ENCODE assay signal across 18 cellular contexts in genomic region chr2:127165539-127165935, GRCh38. TPM values are rescaled to one million over a fixed set of nuclear protein-coding genes. Genes with fewer than 3 reads are reported as not detected.
A peak's percentile ranks its signal among the peaks of the same experiment; 100 is the strongest.
DNase-seq lines count a peak whose midpoint lies in the region; ATAC-seq, FAIRE-seq and TF ChIP-seq lines count a peak whose summit lies in the region.
"Had no signal": no experiment of that assay in that cellular context is flagged by ENCODE, and none has a peak within 500 bp of the region (broad histone marks: within the 10 kb centered on the region; RNA-seq: fewer than 3 reads in every experiment).

No MANE protein-coding gene starts in this region.

- no peaks in the 10 kb centered on the region for H3K79me2 ChIP-seq in H1 (ENCODE audit: control insufficient read depth in 1 of 2, insufficient read depth in 2 of 2, low read length in 2 of 2)

- TF ChIP-seq CTCF in H1 (IDR thresholded peaks at IDR 0.05; ENCODE audit: control extremely low read depth in 1 of 3, insufficient read depth in 1 of 3, low read depth in 1 of 3, low read length in 3 of 3) (no peak), type B pancreatic cell (conservative IDR thresholded peaks at IDR 0.05) (no peak)

- no peaks in the 10 kb centered on the region for H3K27me3 ChIP-seq in H1 (replicated peaks in 1 of 4; ENCODE audit: control insufficient read depth in 3 of 4, extremely low read depth in 1 of 4, insufficient read depth in 3 of 4, low read length in 3 of 4)

- H3K56ac ChIP-seq in H1 (replicated peaks; ENCODE audit: insufficient read length, low read depth, low read length) = no peak overlapping the region

- H4K5ac ChIP-seq in H1 (ENCODE audit: insufficient read length, low read depth, low read length) = no peak overlapping the region

- DNase-seq in activated CD8-positive, alpha-beta memory T cell treated with anti-CD3 and anti-CD28 coated beads, Interleukin-2, amount 50 U/mL, for 48 hours = peak; percentile 29
- DNase-seq in activated CD8-positive, alpha-beta memory T cell treated with anti-CD3 and anti-CD28 coated beads for 24 hours = no peak
- DNase-seq in NCI-H345 treated with DMSO at 0.1 percent for 48 hours (lab: John Stamatoyannopoulos, UW; ENCODE audit: unreplicated experiment) (peak; percentile 33), H1 (ENCODE audit: low read depth in 1 of 2, low spot score in 2 of 2) (peak in 1 of 2 experiments; percentile 41), type B pancreatic cell (ENCODE audit: extremely low spot score, unreplicated experiment) (peak; percentile 55), NCI-H2171 (lab: John Stamatoyannopoulos, UW) (no peak)
- no peak for DNase-seq in naive thymus-derived CD8-positive, alpha-beta T cell
- DNase-seq in activated naive CD4-positive, alpha-beta T cell treated with anti-CD3 and anti-CD28 coated beads, Interleukin-2, amount 50 U/mL, for 72 hours (ENCODE audit: low spot score in 2 of 2) = no peak
- DNase-seq: activated CD8-positive, alpha-beta T cell treated with anti-CD3 and anti-CD28 coated beads, Interleukin-2, amount 10 ng/mL, durations not matched to agents 7 days and 5 days; activated gamma-delta T cell treated with Interleukin-2 at 50 U/mL for 16 hours; hippocampal formation; NCI-H2029 had no signal

- H3K4me1 ChIP-seq in H1 (replicated peaks in 1 of 4; ENCODE audit: control insufficient read depth in 3 of 4, insufficient read depth in 4 of 4, low read length in 3 of 4) = peaks cover 0 to 5% (median 3%) of the 10 kb centered on the region in 4 experiments; a peak in 4 of 7 replicates

- H2BK20ac ChIP-seq in H1 (ENCODE audit: low read length) = no peak overlapping the region

- 85% methylated on average over 3 of the region's 3 CpGs; no CpG with 5 or more reads in 1 of the 2 experiments for WGBS in H1 (ENCODE audit: extremely low coverage in 1 of 2, insufficient coverage in 1 of 2, insufficient read length in 1 of 2, insufficient replicate concordance in 2 of 2, low coverage in 1 of 2, low lambda C conversion rate in 2 of 2, missing lambda C conversion rate in 1 of 2), 2 experiments

- no peak for TF ChIP-seq RAD21 in H1 (IDR thresholded peaks at IDR 0.05 in 1 of 2, conservative IDR thresholded peaks at IDR 0.05 in 1 of 2; ENCODE audit: low read depth in 2 of 2, low read length in 2 of 2)

- H2BK5ac ChIP-seq in H1 (ENCODE audit: low read depth, low read length) = no peak overlapping the region

- no peak for ATAC-seq in naive thymus-derived CD8-positive, alpha-beta T cell
- ATAC-seq in activated naive CD4-positive, alpha-beta T cell treated with anti-CD3 and anti-CD28 coated beads, Interleukin-2, amount 50 U/mL, for 72 hours = no peak
- ATAC-seq: activated CD8-positive, alpha-beta T cell treated with anti-CD3 and anti-CD28 coated beads, Interleukin-2, amount 10 ng/mL, durations not matched to agents 7 days and 5 days; CD8-positive, alpha-beta T cell; SK-N-SH treated with all-trans-retinoic acid at 6 μM for 48 hours had no signal

- no peaks in the 10 kb centered on the region for H3K27me3 Mint-ChIP-seq in type B pancreatic cell
- H3K27me3 Mint-ChIP-seq in naive thymus-derived CD8-positive, alpha-beta T cell = no peaks in the 10 kb centered on the region

- CTCF ChIA-PET in H1 (lab: Charles Lee; ENCODE audit: partially characterized antibody) = interaction anchor here (0.7 to 3.1 kb wide), 7 partner anchors 7 to 98 kb away, joined by 3 to 11 read pairs (median 3); no protein-coding TSS in a partner anchor

- H4K91ac ChIP-seq in H1 (replicated peaks; ENCODE audit: insufficient read length, low read length) = no peak overlapping the region

- no peak overlapping the region for H4K8ac ChIP-seq in H1 (ENCODE audit: extremely low read depth, insufficient read depth, low read length)

- no peaks in the 10 kb centered on the region for H3K36me3 Mint-ChIP-seq in type B pancreatic cell
- no peaks in the 10 kb centered on the region for H3K36me3 Mint-ChIP-seq in naive thymus-derived CD8-positive, alpha-beta T cell
- no peaks in the 10 kb centered on the region for H3K36me3 Mint-ChIP-seq in activated naive CD4-positive, alpha-beta T cell treated with anti-CD3 and anti-CD28 coated beads, Interleukin-2, amount 50 U/mL, for 72 hours
- H3K36me3 Mint-ChIP-seq: CD8-positive, alpha-beta T cell had no signal

- no peak overlapping the region for H3K4me3 ChIP-seq in H1 (ENCODE audit: extremely low read depth in 1 of 4, insufficient read depth in 2 of 4, low read depth in 3 of 4, low read length in 4 of 4)

- H3K23me2 ChIP-seq in H1 (ENCODE audit: low read depth, low read length) = no peaks in the 10 kb centered on the region

- H3K23ac ChIP-seq in H1 (ENCODE audit: insufficient read length) = no peak overlapping the region

- H3K4me3 Mint-ChIP-seq in type B pancreatic cell = no peak overlapping the region
- no peak overlapping the region for H3K4me3 Mint-ChIP-seq in naive thymus-derived CD8-positive, alpha-beta T cell
- H3K4me3 Mint-ChIP-seq: activated CD8-positive, alpha-beta T cell treated with anti-CD3 and anti-CD28 coated beads, Interleukin-2, amount 10 ng/mL, durations not matched to agents 7 days and 5 days; CD8-positive, alpha-beta T cell; dendritic cell treated with granulocyte-macrophage colony-stimulating factor and Interleukin-4, amounts not matched to agents 40 ng/mL and 50 ng/mL, for 4 days had no signal

- H3K9ac ChIP-seq in H1 (replicated peaks in 1 of 4; ENCODE audit: extremely low read depth in 1 of 4, low read depth in 3 of 4, low read length in 3 of 4) = no peak overlapping the region

- H2AK5ac ChIP-seq in H1 (ENCODE audit: low read depth, low read length) = no peak overlapping the region

- no peak overlapping the region for H3K4ac ChIP-seq in H1 (replicated peaks; ENCODE audit: insufficient read length, low read depth, low read length)

- H2BK120ac ChIP-seq in H1 (replicated peaks; ENCODE audit: low read depth, low read length) = no peak overlapping the region

- no peak overlapping the region for H2BK15ac ChIP-seq in H1 (ENCODE audit: low read length)

- H3K4me1 Mint-ChIP-seq in type B pancreatic cell (ENCODE audit: unreplicated experiment) = peaks cover 8% of the 10 kb centered on the region
- no peaks in the 10 kb centered on the region for H3K4me1 Mint-ChIP-seq in naive thymus-derived CD8-positive, alpha-beta T cell

- H3K4me2 ChIP-seq in H1 (ENCODE audit: insufficient read depth in 1 of 2, low read depth in 2 of 2, low read length in 2 of 2) = no peak overlapping the region

- H3K18ac ChIP-seq in H1 (ENCODE audit: extremely low read depth, low read length) = no peak overlapping the region; the same call in 1 of the 2 replicates

- TF ChIP-seq POLR2A in H1 (IDR thresholded peaks at IDR 0.05; ENCODE audit: control extremely low read depth in 1 of 2, low read depth in 2 of 2, low read length in 2 of 2) = no peak

- H3K27ac Mint-ChIP-seq in type B pancreatic cell = no peak overlapping the region
- H3K27ac Mint-ChIP-seq in naive thymus-derived CD8-positive, alpha-beta T cell = peak overlapping the region in 1 of 10 donors; percentile 83
- peak overlapping the region in 1 of 2 donors; percentile 25 for H3K27ac Mint-ChIP-seq in activated naive CD4-positive, alpha-beta T cell treated with anti-CD3 and anti-CD28 coated beads, Interleukin-2, amount 50 U/mL, for 72 hours
- H3K27ac Mint-ChIP-seq: activated CD8-positive, alpha-beta T cell treated with anti-CD3 and anti-CD28 coated beads, Interleukin-2, amount 10 ng/mL, durations not matched to agents 7 days and 5 days; CD8-positive, alpha-beta T cell; dendritic cell treated with granulocyte-macrophage colony-stimulating factor and Interleukin-4, amounts not matched to agents 40 ng/mL and 50 ng/mL, for 4 days had no signal

- H3K9me3 ChIP-seq in H1 (ENCODE audit: insufficient read depth in 2 of 2, low read depth in 1 of 2, low read length in 1 of 2) = no peaks in the 10 kb centered on the region

- no peak overlapping the region for H3K27ac ChIP-seq in H1 (ENCODE audit: low read depth, low read length)

- no peak overlapping the region for H2BK12ac ChIP-seq in H1 (ENCODE audit: low read depth, low read length)

- TF ChIP-seq EP300 in H1 (IDR thresholded peaks at IDR 0.05; ENCODE audit: borderline replicate concordance in 1 of 2, low read depth in 2 of 2, low read length in 2 of 2) = no peak

- POLR2A ChIA-PET in H1 (lab: Charles Lee; ENCODE audit: partially characterized antibody) = no interaction called here
- POLR2A ChIA-PET in naive thymus-derived CD8-positive, alpha-beta T cell (lab: Charles Lee) = no interaction called here

- H4K20me1 ChIP-seq in H1 (replicated peaks in 1 of 2; ENCODE audit: control insufficient read depth in 1 of 2, insufficient read depth in 2 of 2, low read length in 2 of 2) = no peaks in the 10 kb centered on the region

- FAIRE-seq in H1 (lab: Jason Lieb, UNC) = no peak
- FAIRE-seq: astrocyte had no signal

- no peak overlapping the region for H2AFZ ChIP-seq in H1 (ENCODE audit: low read length)

- no peaks in the 10 kb centered on the region for H3K36me3 ChIP-seq in H1 (ENCODE audit: control insufficient read depth in 2 of 4, insufficient read depth in 4 of 4, low read length in 3 of 4)

- H3K79me1 ChIP-seq in H1 (ENCODE audit: low read depth, low read length) = no peaks in the 10 kb centered on the region

- no peak overlapping the region for H3K14ac ChIP-seq in H1 (ENCODE audit: insufficient read length)

- H3K9me3 Mint-ChIP-seq in type B pancreatic cell = no peaks in the 10 kb centered on the region
- H3K9me3 Mint-ChIP-seq in naive thymus-derived CD8-positive, alpha-beta T cell = no peaks in the 10 kb centered on the region
- H3K9me3 Mint-ChIP-seq in activated naive CD4-positive, alpha-beta T cell treated with anti-CD3 and anti-CD28 coated beads, Interleukin-2, amount 50 U/mL, for 72 hours = no peaks in the 10 kb centered on the region
- H3K9me3 Mint-ChIP-seq: CD8-positive, alpha-beta T cell; dendritic cell treated with granulocyte-macrophage colony-stimulating factor and Interleukin-4, amounts not matched to agents 40 ng/mL and 50 ng/mL, for 4 days had no signal

RNA-seq across cellular contexts. Expression of gene CYP27C1, which starts 54.6 kb away (rescaled TPM):
- total RNA-seq in H1 (2021; fragmentation: NEBNext Ultra II Directional; extraction: Animal tissue kit (Norgen Biotek cat#: 25700)) = 2.8 and 3.2 TPM in 2 replicates
- 1.3 and 1.4 TPM in 2 replicates for polyA plus RNA-seq in H1 (2011; rRNA removed)
- 1.8 TPM for polyA plus RNA-seq in H1 (2011; cell fraction: cytosol; rRNA removed)
- 3.6 TPM for polyA plus RNA-seq in H1 (2011; cell fraction: nucleus; rRNA removed)
- polyA plus RNA-seq in H1 (2012, experiment 1 of 2) = 3.2 to 3.8 TPM (median 3.5 TPM) in 4 replicates
- 1.5 TPM for polyA plus RNA-seq in H1 (2012, experiment 2 of 2)
- polyA plus RNA-seq in H1 (2013, experiment 1 of 2) = 1.5 TPM
- polyA plus RNA-seq in H1 (2013, experiment 2 of 2) = 1.2 TPM
- polyA minus RNA-seq in H1 (2011; rRNA and poly(A)+ RNA removed) = 1.4 and 2.8 TPM in 2 replicates
- 1.1 TPM for polyA minus RNA-seq in H1 (2011; cell fraction: cytosol; rRNA and poly(A)+ RNA removed)
- 1.1 TPM for polyA minus RNA-seq in H1 (2011; cell fraction: nucleus; rRNA and poly(A)+ RNA removed)
- 0.62 and 5.1 TPM in 2 replicates for total RNA-seq in type B pancreatic cell (ENCODE audit: low replicate concordance)
- total RNA-seq in naive thymus-derived CD8-positive, alpha-beta T cell = not detected
- polyA plus RNA-seq in naive thymus-derived CD8-positive, alpha-beta T cell = not detected
- total RNA-seq in activated naive CD4-positive, alpha-beta T cell treated with anti-CD3 and anti-CD28 coated beads, Interleukin-2, amount 50 U/mL, for 72 hours = not detected
- total RNA-seq: activated CD8-positive, alpha-beta T cell treated with anti-CD3 and anti-CD28 coated beads, Interleukin-2, amount 10 ng/mL, durations not matched to agents 7 days and 5 days; CD8-positive, alpha-beta T cell; fibroblast of lung; HT-29 had no signal

RNA-seq across cellular contexts. Expression of gene BIN1, which starts 58.6 kb away (rescaled TPM):
- 35.6 and 41.9 TPM in 2 replicates for total RNA-seq in H1 (2021; fragmentation: NEBNext Ultra II Directional; extraction: Animal tissue kit (Norgen Biotek cat#: 25700))
- polyA plus RNA-seq in H1 (2011; rRNA removed) = 23.6 and 35.1 TPM in 2 replicates
- 39.0 TPM for polyA plus RNA-seq in H1 (2011; cell fraction: cytosol; rRNA removed)
- 102 TPM for polyA plus RNA-seq in H1 (2011; cell fraction: nucleus; rRNA removed)
- polyA plus RNA-seq in H1 (2012, experiment 1 of 2) = 35.4 to 47.3 TPM (median 43.6 TPM) in 4 replicates
- polyA plus RNA-seq in H1 (2012, experiment 2 of 2) = 30.3 TPM
- 32.3 TPM for polyA plus RNA-seq in H1 (2013, experiment 1 of 2)
- polyA plus RNA-seq in H1 (2013, experiment 2 of 2) = 31.5 TPM
- polyA minus RNA-seq in H1 (2011; rRNA and poly(A)+ RNA removed) = 14.7 and 16.2 TPM in 2 replicates
- polyA minus RNA-seq in H1 (2011; cell fraction: cytosol; rRNA and poly(A)+ RNA removed) = 14.2 TPM
- 19.4 TPM for polyA minus RNA-seq in H1 (2011; cell fraction: nucleus; rRNA and poly(A)+ RNA removed)
- 26.3 and 63.4 TPM in 2 replicates for total RNA-seq in type B pancreatic cell (ENCODE audit: low replicate concordance)
- 100 to 1,000 TPM; 130 to 132 TPM for total RNA-seq in naive thymus-derived CD8-positive, alpha-beta T cell
- polyA plus RNA-seq in naive thymus-derived CD8-positive, alpha-beta T cell = 100 to 1,000 TPM; 156 to 189 (median 167) TPM
- total RNA-seq in activated naive CD4-positive, alpha-beta T cell treated with anti-CD3 and anti-CD28 coated beads, Interleukin-2, amount 50 U/mL, for 72 hours = 10 to 100 TPM; 43.0 to 98.3 TPM

Comparison
In these comparisons a context has a peak if more than half of its experiments do, and no peak if none do; other contexts are left out.
1. DNase-seq: peak in activated CD8-positive, alpha-beta memory T cell treated with anti-CD3 and anti-CD28 coated beads, Interleukin-2, amount 50 U/mL, for 48 hours (single experiment), NCI-H345 treated with DMSO at 0.1 percent for 48 hours (single experiment) and type B pancreatic cell (single experiment); none in activated CD8-positive, alpha-beta memory T cell treated with anti-CD3 and anti-CD28 coated beads for 24 hours (single experiment), naive thymus-derived CD8-positive, alpha-beta T cell (0 of 10), NCI-H2171 (single experiment) and activated naive CD4-positive, alpha-beta T cell treated with anti-CD3 and anti-CD28 coated beads, Interleukin-2, amount 50 U/mL, for 72 hours (0 of 2).